Comparison of ENCODE assay signal across 16 cellular contexts in genomic region chr17:58321571-58322525, GRCh38. TPM values are rescaled to one million over a fixed set of nuclear protein-coding genes. Genes with fewer than 3 reads are reported as not detected.
DNase-seq lines count a peak whose midpoint lies in the region; ATAC-seq, FAIRE-seq and TF ChIP-seq lines count a peak whose summit lies in the region.
"Had no signal": no experiment of that assay in that cellular context is flagged by ENCODE, and none has a peak within 500 bp of the region (broad histone marks: within the 10 kb centered on the region; RNA-seq: fewer than 3 reads in every experiment).

No MANE protein-coding gene starts in this region.

- DNase-seq in activated T-cell treated with anti-CD3 and anti-CD28 coated beads, Interleukin-2, amount 50 U/mL, for 72 hours = peak in 1 of 2 donors; percentile 38
- no peak for DNase-seq in activated T-cell treated with anti-CD3 and anti-CD28 coated beads, Interleukin-2, amount 50 U/mL, for 4 hours
- peak; percentile 72 for DNase-seq in H54 (ENCODE audit: insufficient read length, low spot score)
- no peak for DNase-seq in central memory CD8-positive, alpha-beta T cell (ENCODE audit: low spot score in 2 of 2)
- DNase-seq in progenitor cell of endocrine pancreas (ENCODE audit: low spot score, unreplicated experiment) = no peak
- DNase-seq in dermis blood vessel endothelial cell = no peak
- no peak for DNase-seq in NCI-H510A (lab: John Stamatoyannopoulos, UW)
- DNase-seq: activated effector memory CD4-positive, alpha-beta T cell treated with Interleukin-2 at 50 U/mL for 16 hours; brain microvascular endothelial cell; MG63; NCI-H2081 treated with DMSO at 0.1 percent for 48 hours; NCI-H82; stimulated activated CD4-positive, alpha-beta T cell treated with anti-CD3 and anti-CD28 coated beads, Interleukin-15, amount 100 ng/mL, for 24 hours had no signal

- peak overlapping the region; percentile 82 for H3K27ac Mint-ChIP-seq in activated T-cell treated with anti-CD3 and anti-CD28 coated beads, Interleukin-2, amount 50 U/mL, for 72 hours
- peak overlapping the region; percentile 94 for H3K27ac Mint-ChIP-seq in central memory CD8-positive, alpha-beta T cell (ENCODE audit: low read depth)
- H3K27ac Mint-ChIP-seq in progenitor cell of endocrine pancreas = no peak overlapping the region

- TF ChIP-seq CTCF in progenitor cell of endocrine pancreas (IDR thresholded peaks at IDR 0.05; ENCODE audit: unreplicated experiment) = no peak

- no peaks in the 10 kb centered on the region for H3K27me3 Mint-ChIP-seq in activated T-cell treated with anti-CD3 and anti-CD28 coated beads, Interleukin-2, amount 50 U/mL, for 72 hours (ENCODE audit: low read depth)
- H3K27me3 Mint-ChIP-seq in activated T-cell treated with anti-CD3 and anti-CD28 coated beads, Interleukin-2, amount 50 U/mL, for 4 hours (ENCODE audit: low read depth) = no peaks in the 10 kb centered on the region
- H3K27me3 Mint-ChIP-seq in central memory CD8-positive, alpha-beta T cell = no peaks in the 10 kb centered on the region
- no peaks in the 10 kb centered on the region for H3K27me3 Mint-ChIP-seq in progenitor cell of endocrine pancreas

- peaks cover 51% of the 10 kb centered on the region for H3K4me1 Mint-ChIP-seq in activated T-cell treated with anti-CD3 and anti-CD28 coated beads, Interleukin-2, amount 50 U/mL, for 72 hours (ENCODE audit: low read depth)
- H3K4me1 Mint-ChIP-seq in activated T-cell treated with anti-CD3 and anti-CD28 coated beads, Interleukin-2, amount 50 U/mL, for 4 hours (ENCODE audit: low read depth) = peaks cover 30% of the 10 kb centered on the region
- H3K4me1 Mint-ChIP-seq in central memory CD8-positive, alpha-beta T cell = peaks cover 36% of the 10 kb centered on the region
- peaks cover 6% of the 10 kb centered on the region for H3K4me1 Mint-ChIP-seq in progenitor cell of endocrine pancreas (ENCODE audit: low read depth)

- no peak for ATAC-seq in activated T-cell treated with anti-CD3 and anti-CD28 coated beads, Interleukin-2, amount 50 U/mL, for 72 hours (replicated peaks in 1 of 2)
- ATAC-seq in activated T-cell treated with anti-CD3 and anti-CD28 coated beads, Interleukin-2, amount 50 U/mL, for 4 hours = no peak
- ATAC-seq in central memory CD8-positive, alpha-beta T cell (replicated peaks; ENCODE audit: extremely low read depth, poor library complexity, severe bottlenecking) = no peak
- no peak for ATAC-seq in GM18858 (IDR thresholded peaks at IDR 0.05; ENCODE audit: unreplicated experiment)
- ATAC-seq: psoas muscle had no signal

- H3K36me3 Mint-ChIP-seq in activated T-cell treated with anti-CD3 and anti-CD28 coated beads, Interleukin-2, amount 50 U/mL, for 72 hours (ENCODE audit: insufficient read depth in 2 of 2) = no peaks in the 10 kb centered on the region
- H3K36me3 Mint-ChIP-seq in activated T-cell treated with anti-CD3 and anti-CD28 coated beads, Interleukin-2, amount 50 U/mL, for 4 hours (ENCODE audit: insufficient read depth) = peaks cover 4% of the 10 kb centered on the region
- peaks cover 47% of the 10 kb centered on the region for H3K36me3 Mint-ChIP-seq in central memory CD8-positive, alpha-beta T cell (ENCODE audit: insufficient read depth)
- peaks cover 13% of the 10 kb centered on the region for H3K36me3 Mint-ChIP-seq in progenitor cell of endocrine pancreas (ENCODE audit: insufficient read depth)

- no peaks in the 10 kb centered on the region for H3K9me3 Mint-ChIP-seq in activated T-cell treated with anti-CD3 and anti-CD28 coated beads, Interleukin-2, amount 50 U/mL, for 72 hours
- no peaks in the 10 kb centered on the region for H3K9me3 Mint-ChIP-seq in activated T-cell treated with anti-CD3 and anti-CD28 coated beads, Interleukin-2, amount 50 U/mL, for 4 hours
- H3K9me3 Mint-ChIP-seq in central memory CD8-positive, alpha-beta T cell = no peaks in the 10 kb centered on the region
- no peaks in the 10 kb centered on the region for H3K9me3 Mint-ChIP-seq in progenitor cell of endocrine pancreas (ENCODE audit: low read depth)

- FAIRE-seq in H54 (lab: Jason Lieb, UNC) = no peak

- no peak overlapping the region for H3K4me3 Mint-ChIP-seq in activated T-cell treated with anti-CD3 and anti-CD28 coated beads, Interleukin-2, amount 50 U/mL, for 72 hours
- H3K4me3 Mint-ChIP-seq in activated T-cell treated with anti-CD3 and anti-CD28 coated beads, Interleukin-2, amount 50 U/mL, for 4 hours = no peak overlapping the region
- H3K4me3 Mint-ChIP-seq in central memory CD8-positive, alpha-beta T cell = no peak overlapping the region
- H3K4me3 Mint-ChIP-seq in progenitor cell of endocrine pancreas (ENCODE audit: low read depth) = peak overlapping the region; percentile 24

- TF ChIP-seq POLR2A in H54 (IDR thresholded peaks at IDR 0.05; ENCODE audit: low read depth, low read length) = no peak

RNA-seq across cellular contexts. Expression of gene TSPOAP1, which starts 6.7 kb away (rescaled TPM):
- 10 to 100 TPM; 42.3 to 55.3 TPM for total RNA-seq in activated T-cell treated with anti-CD3 and anti-CD28 coated beads, Interleukin-2, amount 50 U/mL, for 72 hours
- total RNA-seq in activated T-cell treated with anti-CD3 and anti-CD28 coated beads, Interleukin-2, amount 50 U/mL, for 4 hours = 10 to 100 TPM; 38.6 to 49.6 (median 43.2) TPM
- total RNA-seq in progenitor cell of endocrine pancreas = 101 and 105 TPM in 2 replicates
- total RNA-seq in dermis blood vessel endothelial cell = under 0.01 and 0.14 TPM in 2 replicates

RNA-seq across cellular contexts. Expression of gene SUPT4H1, which starts 30.2 kb away (rescaled TPM):
- total RNA-seq in activated T-cell treated with anti-CD3 and anti-CD28 coated beads, Interleukin-2, amount 50 U/mL, for 72 hours = 100 to 1,000 TPM; 101 to 110 TPM
- total RNA-seq in activated T-cell treated with anti-CD3 and anti-CD28 coated beads, Interleukin-2, amount 50 U/mL, for 4 hours = 100 to 1,000 TPM; 144 to 154 (median 152) TPM
- total RNA-seq in progenitor cell of endocrine pancreas (89.6 and 95.7 TPM in 2 replicates), dermis blood vessel endothelial cell (39.0 and 53.6 TPM in 2 replicates)

RNA-seq across cellular contexts. Expression of gene MPO, which starts 41.1 kb away (rescaled TPM):
- total RNA-seq in activated T-cell treated with anti-CD3 and anti-CD28 coated beads, Interleukin-2, amount 50 U/mL, for 72 hours = under 1 TPM in 1 of 2 donors, not detected in 1; 0.09 TPM
- not detected for total RNA-seq in activated T-cell treated with anti-CD3 and anti-CD28 coated beads, Interleukin-2, amount 50 U/mL, for 4 hours
- total RNA-seq in progenitor cell of endocrine pancreas = not detected in 2 replicates
- total RNA-seq in dermis blood vessel endothelial cell = not detected in 2 replicates
- total RNA-seq: T-helper 2 cell treated with Interferon-gamma antibody and Interleukin-4, amounts not matched to agents 100 ng/mL and 5 ng/mL, for 36 hours had no signal

Comparison
In these comparisons a context has a peak if more than half of its experiments do, and no peak if none do; other contexts are left out.
1. RNA of gene TSPOAP1, which starts 6.7 kb away (total RNA-seq): 101 to 105 TPM in progenitor cell of endocrine pancreas, 42.3 to 55.3 TPM in activated T-cell treated with anti-CD3 and anti-CD28 coated beads, Interleukin-2, amount 50 U/mL, for 72 hours and 38.6 to 49.6 TPM in activated T-cell treated with anti-CD3 and anti-CD28 coated beads, Interleukin-2, amount 50 U/mL, for 4 hours; under 0.01 to 0.14 TPM in dermis blood vessel endothelial cell; every median in the first group is over 10 times any median in the second.